In genomic region chr5:133528841-133529240, GRCh38 we compare ENCODE assay signal across 33 cellular contexts.
"Had no signal": no experiment of that assay in that cellular context is flagged by ENCODE, and none has a peak within 500 bp of the region (broad histone marks: within the 10 kb centered on the region; RNA-seq: fewer than 3 reads in every experiment).

No MANE protein-coding gene starts in this region.

- H3K4me3 Mint-ChIP-seq: naive thymus-derived CD4-positive, alpha-beta T cell; natural killer cell; nephron; neural crest cell; stimulated activated memory B cell treated with anti-CD40 and anti-IgM and Interleukin-4, amounts not matched to agents 10 μg/mL and 1 μg/mL and 100 μg/mL, for 72 hours; stimulated activated naive CD8-positive, alpha-beta T cell treated with anti-CD3 and anti-CD28 coated beads, Interleukin-15, amount 100 ng/mL, for 72 hours; type B pancreatic cell had no signal

- H3K4me3 ChIP-seq: ovary, psoas muscle, skin epidermis, smooth muscle cell, spleen, suprapubic skin, testis, tibial artery, transverse colon, upper lobe of right lung, uterus had no signal

- H3K36me3 Mint-ChIP-seq: naive thymus-derived CD4-positive, alpha-beta T cell; natural killer cell; stimulated activated memory B cell treated with anti-CD40 and anti-IgM and Interleukin-4, amounts not matched to agents 10 μg/mL and 1 μg/mL and 100 μg/mL, for 72 hours; type B pancreatic cell had no signal

- H2AFZ ChIP-seq: parathyroid adenoma had no signal

- DNase-seq: naive thymus-derived CD4-positive, alpha-beta T cell; natural killer cell; nucleus accumbens; ovary; posterior cingulate gyrus; psoas muscle; right cardiac atrium; spleen; stimulated activated CD4-positive, alpha-beta T cell treated with anti-CD3 and anti-CD28 coated beads, Interleukin-12 subunit alpha, Interleukin-12 subunit beta, amount 100 ng/mL, for 4 hours; stimulated activated CD4-positive, alpha-beta T cell treated with anti-CD3 and anti-CD28 coated beads, Interleukin-1b, Interleukin-23, amount 100 ng/mL, for 48 hours; stimulated activated CD4-positive, alpha-beta T cell treated with anti-CD3 and anti-CD28 coated beads, Interleukin-4, amount 100 ng/mL, for 1 hour; stimulated activated CD4-positive, alpha-beta T cell treated with anti-CD3 and anti-CD28 coated beads, Interleukin-4, amount 100 ng/mL, for 4 hours; stimulated activated CD8-positive, alpha-beta memory T cell treated with anti-CD3 and anti-CD28 coated beads, Interleukin-4, amount 100 ng/mL, for 48 hours; stimulated activated naive CD4-positive, alpha-beta T cell; stimulated activated naive CD8-positive, alpha-beta T cell treated with anti-CD3 and anti-CD28 coated beads, Interleukin-15, amount 100 ng/mL, for 72 hours; stimulated activated naive CD8-positive, alpha-beta T cell treated with anti-CD3 and anti-CD28 coated beads, Interleukin-15, Interleukin-2, amounts not matched to agents 100 U/mL and 50 U/mL, for 24 hours; substantia nigra; testis; tibial artery; transverse colon; upper lobe of right lung; uterus had no signal

- H3K27me3 ChIP-seq: neutrophil, ovary, testis, tibial artery, transverse colon, upper lobe of right lung, uterus had no signal

- H3K27ac Mint-ChIP-seq: natural killer cell; nephron; progenitor cell of endocrine pancreas; stimulated activated memory B cell treated with anti-CD40 and anti-IgM and Interleukin-4, amounts not matched to agents 10 μg/mL and 1 μg/mL and 100 μg/mL, for 72 hours; type B pancreatic cell had no signal

- H3K27ac ChIP-seq: neutrophil, ovary, parathyroid adenoma, psoas muscle, skin epidermis, spleen, suprapubic skin, testis, tibial artery, transverse colon, upper lobe of right lung, uterus had no signal

- H3K27me3 Mint-ChIP-seq: stimulated activated naive CD8-positive, alpha-beta T cell treated with anti-CD3 and anti-CD28 coated beads, Interleukin-15, amount 100 ng/mL, for 72 hours; type B pancreatic cell had no signal

- H3K4me2 ChIP-seq: smooth muscle cell had no signal

- H3K4me1 Mint-ChIP-seq: naive thymus-derived CD4-positive, alpha-beta T cell; natural killer cell; stimulated activated memory B cell treated with anti-CD40 and anti-IgM and Interleukin-4, amounts not matched to agents 10 μg/mL and 1 μg/mL and 100 μg/mL, for 72 hours; stimulated activated naive CD8-positive, alpha-beta T cell treated with anti-CD3 and anti-CD28 coated beads, Interleukin-15, amount 100 ng/mL, for 72 hours had no signal

- H3K4me1 ChIP-seq: psoas muscle, spleen, suprapubic skin, testis, transverse colon, upper lobe of right lung, uterus had no signal

- H3K79me2 ChIP-seq: parathyroid adenoma had no signal

- ATAC-seq: naive thymus-derived CD4-positive, alpha-beta T cell; natural killer cell; psoas muscle; right cardiac atrium; sciatic nerve; stimulated activated memory B cell treated with anti-CD40 and anti-IgM and Interleukin-4, amounts not matched to agents 10 μg/mL and 1 μg/mL and 100 μg/mL, for 72 hours; stimulated activated naive CD8-positive, alpha-beta T cell treated with anti-CD3 and anti-CD28 coated beads, Interleukin-15, amount 100 ng/mL, for 72 hours; stimulated activated naive CD8-positive, alpha-beta T cell treated with anti-CD3 and anti-CD28 coated beads, Interleukin-15, Interleukin-2, amounts not matched to agents 100 U/mL and 50 U/mL, for 24 hours; upper lobe of right lung had no signal

- H3K9me3 Mint-ChIP-seq: naive thymus-derived CD4-positive, alpha-beta T cell; natural killer cell; nephron; neural crest cell; stimulated activated memory B cell treated with anti-CD40 and anti-IgM and Interleukin-4, amounts not matched to agents 10 μg/mL and 1 μg/mL and 100 μg/mL, for 72 hours; stimulated activated naive CD8-positive, alpha-beta T cell treated with anti-CD3 and anti-CD28 coated beads, Interleukin-15, amount 100 ng/mL, for 72 hours; type B pancreatic cell had no signal

- H3K36me3 ChIP-seq: neutrophil, ovary, spleen, suprapubic skin, tibial artery, transverse colon, upper lobe of right lung, uterus had no signal

- H3K9me3 ChIP-seq: neutrophil, ovary, psoas muscle, spleen, suprapubic skin, testis, tibial artery, transverse colon, upper lobe of right lung, uterus had no signal

- H3K9ac ChIP-seq: parathyroid adenoma had no signal
